8 cellular contexts compared by ENCODE assay signal in genomic region chr11:60924906-60925684, GRCh38. TPM values are rescaled to one million over a fixed set of nuclear protein-coding genes. Genes with fewer than 3 reads are reported as not detected.
A peak's percentile ranks its signal among the peaks of the same experiment; 100 is the strongest.
DNase-seq lines count a peak whose midpoint lies in the region; ATAC-seq, FAIRE-seq and TF ChIP-seq lines count a peak whose summit lies in the region.

No MANE protein-coding gene starts in this region.

- TF ChIP-seq CTCF in endothelial cell of umbilical vein (IDR thresholded peaks at IDR 0.05; ENCODE audit: extremely low read depth in 1 of 2, insufficient read depth in 1 of 2, low read depth in 1 of 2, low read length in 2 of 2), result no peak

- H3K9ac ChIP-seq in endothelial cell of umbilical vein (replicated peaks; ENCODE audit: extremely low read depth, insufficient read depth, low read length), result peak overlapping the region; percentile 63

- POLR2A ChIA-PET in endothelial cell of umbilical vein (lab: Charles Lee), result interaction anchor here (0.6 kb wide), 1 partner anchor 15 kb away, joined by 3 read pairs; no protein-coding TSS in a partner anchor

- peak overlapping the region; percentile 39 to 80 (median 44) for H3K4me3 ChIP-seq in endothelial cell of umbilical vein (replicated peaks in 1 of 3; ENCODE audit: insufficient read depth in 1 of 3, low read depth in 1 of 3, low read length in 3 of 3)
- peak overlapping the region; percentile 80 for H3K4me3 ChIP-seq in neuron (ENCODE audit: low read length)

- H3K27ac ChIP-seq in endothelial cell of umbilical vein (ENCODE audit: insufficient read depth, low read depth, low read length), result no peak overlapping the region

- H3K36me3 ChIP-seq in endothelial cell of umbilical vein (ENCODE audit: control insufficient read depth in 2 of 2, extremely low read depth in 1 of 2, insufficient read depth in 2 of 2, low read length in 2 of 2), result peaks cover 7 to 34% of the 10 kb centered on the region in 2 experiments
- peaks cover 60% of the 10 kb centered on the region for H3K36me3 ChIP-seq in neuron (ENCODE audit: insufficient read depth, low read length)

- dilution Hi-C loops in endothelial cell of umbilical vein (cut with MboI; ENCODE audit: extremely low pct_ligation_motif_present, low sequenced_read_pairs), result no loop called here

- peak overlapping the region; percentile 33 for H2AFZ ChIP-seq in endothelial cell of umbilical vein (ENCODE audit: low read depth, low read length)
- H2AFZ ChIP-seq in neuron (ENCODE audit: low read depth, low read length), result peak overlapping the region; percentile 39

- BruUV-seq in endothelial cell of umbilical vein (replicated peaks; lab: Mats Ljungman, UMichigan), result no TSS peak

- peak overlapping the region; percentile 47 for H3K4me2 ChIP-seq in endothelial cell of umbilical vein (ENCODE audit: insufficient read depth, low read length)

- CTCF ChIA-PET in endothelial cell of umbilical vein (lab: Charles Lee), result interaction anchor here (1.0 kb wide), 1 partner anchor 83 kb away, joined by 3 read pairs; no protein-coding TSS in a partner anchor

- no peaks in the 10 kb centered on the region for H3K79me2 ChIP-seq in endothelial cell of umbilical vein (ENCODE audit: control insufficient read depth, insufficient read depth, low read length)

- H4K20me1 ChIP-seq in endothelial cell of umbilical vein (replicated peaks; ENCODE audit: control insufficient read depth, extremely low read depth, insufficient read depth, low read length), result no peaks in the 10 kb centered on the region

- no peak for ATAC-seq in GM21619 (IDR thresholded peaks at IDR 0.05; ENCODE audit: unreplicated experiment)

- DNase-seq in NCI-H1105 treated with DMSO at 0.1 percent for 48 hours (lab: John Stamatoyannopoulos, UW) (peak; percentile 12), NCI-H1105 (lab: John Stamatoyannopoulos, UW) (no peak), NCI-H69 (lab: John Stamatoyannopoulos, UW) (peak; percentile 72), endothelial cell of umbilical vein (ENCODE audit: low read depth, low spot score) (no peak), erythroblast (lab: John Stamatoyannopoulos, UW) (no peak), NCI-H446 (lab: John Stamatoyannopoulos, UW) (no peak)

- H3K27me3 ChIP-seq in endothelial cell of umbilical vein (ENCODE audit: control insufficient read depth in 2 of 2, insufficient read depth in 2 of 2, low read length in 2 of 2) (no peaks in the 10 kb centered on the region), neuron (ENCODE audit: insufficient read depth, low read length) (no peaks in the 10 kb centered on the region)

- intact Hi-C loops in endothelial cell of umbilical vein (cut with micrococcal nuclease), result loop anchor here (1.0 kb wide), 1 partner anchor 10 kb away; no protein-coding TSS in a partner anchor

- TF ChIP-seq POLR2A in endothelial cell of umbilical vein (IDR thresholded peaks at IDR 0.05; ENCODE audit: low read depth, low read length) (no peak), erythroblast (IDR thresholded peaks at IDR 0.05; ENCODE audit: low read length) (no peak)

- H3K9me3 ChIP-seq in endothelial cell of umbilical vein (replicated peaks; ENCODE audit: control insufficient read depth, insufficient read depth, low read length) (no peaks in the 10 kb centered on the region), neuron (ENCODE audit: low read length) (no peaks in the 10 kb centered on the region)

- peak; percentile 26 for FAIRE-seq in endothelial cell of umbilical vein (lab: Jason Lieb, UNC)

- no peaks in the 10 kb centered on the region for H3K9me1 ChIP-seq in endothelial cell of umbilical vein (replicated peaks; ENCODE audit: control insufficient read depth, extremely low read depth, insufficient read depth, low read length)

- peaks cover 10% of the 10 kb centered on the region for H3K4me1 ChIP-seq in endothelial cell of umbilical vein (ENCODE audit: control insufficient read depth, extremely low read depth, insufficient read depth, low read length)
- peaks cover 21% of the 10 kb centered on the region for H3K4me1 ChIP-seq in neuron (ENCODE audit: insufficient read depth, low read length)

TF ChIP-seq in endothelial cell of umbilical vein, 7 proteins besides CTCF, POLR2A, EP300 and RAD21:
- TF ChIP-seq MAX (IDR thresholded peaks at IDR 0.05; ENCODE audit: insufficient read depth, insufficient read length) (no peak), POLR2AphosphoS5 (IDR thresholded peaks at IDR 0.05; ENCODE audit: insufficient read depth, low read depth, low read length) (no peak), MYC (IDR thresholded peaks at IDR 0.05; ENCODE audit: low read depth, low read length) (no peak), GATA2 (IDR thresholded peaks at IDR 0.05; ENCODE audit: insufficient read depth, insufficient read length, low read depth, low read length) (no peak), FOS (IDR thresholded peaks at IDR 0.05; ENCODE audit: borderline replicate concordance, insufficient read depth, low read length) (no peak), JUN (IDR thresholded peaks at IDR 0.05; ENCODE audit: borderline replicate concordance, insufficient read depth, insufficient read length, low read depth) (no peak), EZH2 (IDR thresholded peaks at IDR 0.05; ENCODE audit: borderline replicate concordance, low read depth, low read length, severe bottlenecking) (no peak)
TF ChIP-seq in endothelial cell of umbilical vein: peak in this region for 0.

RNA-seq across cellular contexts. Expression of gene TMEM132A, which starts 0.8 kb away (rescaled TPM):
- 106 and 120 TPM in 2 replicates for total RNA-seq in endothelial cell of umbilical vein
- 74.3 and 97.9 TPM in 2 replicates for polyA plus RNA-seq in endothelial cell of umbilical vein
- polyA plus RNA-seq in endothelial cell of umbilical vein (2011; cell fraction: cytosol; rRNA removed), result 41.5 and 70.3 TPM in 2 replicates
- 232 and 251 TPM in 2 replicates for polyA plus RNA-seq in endothelial cell of umbilical vein (2011; cell fraction: nucleus; rRNA removed)
- 74.2 and 116 TPM in 2 replicates for polyA plus RNA-seq in endothelial cell of umbilical vein (2012)
- 45.9 and 54.1 TPM in 2 replicates for polyA minus RNA-seq in endothelial cell of umbilical vein
- 16.0 TPM for polyA minus RNA-seq in endothelial cell of umbilical vein (2011; cell fraction: cytosol; rRNA and poly(A)+ RNA removed)
- 49.9 and 59.0 TPM in 2 replicates for polyA minus RNA-seq in endothelial cell of umbilical vein (2011; cell fraction: nucleus; rRNA and poly(A)+ RNA removed)

RNA-seq across cellular contexts. Expression of gene TMEM109, which starts 11.1 kb away (rescaled TPM):
- total RNA-seq in endothelial cell of umbilical vein, result 172 and 192 TPM in 2 replicates
- polyA plus RNA-seq in endothelial cell of umbilical vein, result 141 and 143 TPM in 2 replicates
- 110 and 120 TPM in 2 replicates for polyA plus RNA-seq in endothelial cell of umbilical vein (2011; cell fraction: cytosol; rRNA removed)
- 44.9 and 46.5 TPM in 2 replicates for polyA plus RNA-seq in endothelial cell of umbilical vein (2011; cell fraction: nucleus; rRNA removed)
- 134 and 137 TPM in 2 replicates for polyA plus RNA-seq in endothelial cell of umbilical vein (2012)
- 96.8 and 102 TPM in 2 replicates for polyA minus RNA-seq in endothelial cell of umbilical vein
- 31.4 TPM for polyA minus RNA-seq in endothelial cell of umbilical vein (2011; cell fraction: cytosol; rRNA and poly(A)+ RNA removed)
- polyA minus RNA-seq in endothelial cell of umbilical vein (2011; cell fraction: nucleus; rRNA and poly(A)+ RNA removed), result 15.1 and 18.6 TPM in 2 replicates

RNA-seq across cellular contexts. Expression of gene PRPF19, which starts 18.7 kb away (rescaled TPM):
- total RNA-seq in endothelial cell of umbilical vein, result 114 and 126 TPM in 2 replicates
- polyA plus RNA-seq in endothelial cell of umbilical vein, result 97.1 and 121 TPM in 2 replicates
- 59.2 and 60.9 TPM in 2 replicates for polyA plus RNA-seq in endothelial cell of umbilical vein (2011; cell fraction: cytosol; rRNA removed)
- 56.2 and 57.8 TPM in 2 replicates for polyA plus RNA-seq in endothelial cell of umbilical vein (2011; cell fraction: nucleus; rRNA removed)
- 94.9 and 116 TPM in 2 replicates for polyA plus RNA-seq in endothelial cell of umbilical vein (2012)
- 67.3 and 68.0 TPM in 2 replicates for polyA minus RNA-seq in endothelial cell of umbilical vein
- polyA minus RNA-seq in endothelial cell of umbilical vein (2011; cell fraction: cytosol; rRNA and poly(A)+ RNA removed), result 64.3 TPM
- 43.5 and 61.7 TPM in 2 replicates for polyA minus RNA-seq in endothelial cell of umbilical vein (2011; cell fraction: nucleus; rRNA and poly(A)+ RNA removed)

RNA-seq across cellular contexts. Expression of gene SLC15A3, which starts 26.9 kb away (rescaled TPM):
- 1.7 and 4.4 TPM in 2 replicates for total RNA-seq in endothelial cell of umbilical vein
- 3.3 TPM in 2 replicates for polyA plus RNA-seq in endothelial cell of umbilical vein
- 1.4 and 1.7 TPM in 2 replicates for polyA plus RNA-seq in endothelial cell of umbilical vein (2011; cell fraction: cytosol; rRNA removed)
- 1.4 and 2.4 TPM in 2 replicates for polyA plus RNA-seq in endothelial cell of umbilical vein (2011; cell fraction: nucleus; rRNA removed)
- polyA plus RNA-seq in endothelial cell of umbilical vein (2012), result 1.7 and 3.3 TPM in 2 replicates
- 2.0 and 2.6 TPM in 2 replicates for polyA minus RNA-seq in endothelial cell of umbilical vein
- not detected for polyA minus RNA-seq in endothelial cell of umbilical vein (2011; cell fraction: cytosol; rRNA and poly(A)+ RNA removed)
- 2.1 and 5.8 TPM in 2 replicates for polyA minus RNA-seq in endothelial cell of umbilical vein (2011; cell fraction: nucleus; rRNA and poly(A)+ RNA removed)

RNA-seq across cellular contexts. Expression of gene CD6, which starts 46.4 kb away (rescaled TPM):
- total RNA-seq in endothelial cell of umbilical vein, result not detected in 2 replicates
- not detected in 2 replicates for polyA plus RNA-seq in endothelial cell of umbilical vein
- polyA plus RNA-seq in endothelial cell of umbilical vein (2011; cell fraction: cytosol; rRNA removed), result not detected in 2 replicates
- polyA plus RNA-seq in endothelial cell of umbilical vein (2011; cell fraction: nucleus; rRNA removed), result not detected in 2 replicates
- polyA plus RNA-seq in endothelial cell of umbilical vein (2012), result not detected in 2 replicates
- not detected in 2 replicates for polyA minus RNA-seq in endothelial cell of umbilical vein
- polyA minus RNA-seq in endothelial cell of umbilical vein (2011; cell fraction: cytosol; rRNA and poly(A)+ RNA removed), result not detected
- not detected in 2 replicates for polyA minus RNA-seq in endothelial cell of umbilical vein (2011; cell fraction: nucleus; rRNA and poly(A)+ RNA removed)

Comparison
In these comparisons a context has a peak if more than half of its experiments do, and no peak if none do; other contexts are left out.
1. DNase-seq: peak in NCI-H1105 treated with DMSO at 0.1 percent for 48 hours (single experiment) and NCI-H69 (single experiment); none in NCI-H1105 (single experiment), endothelial cell of umbilical vein (single experiment), erythroblast (0 of 2) and NCI-H446 (0 of 2).